ENCODE assay signal across 19 cellular contexts in the genomic region with DNA sequence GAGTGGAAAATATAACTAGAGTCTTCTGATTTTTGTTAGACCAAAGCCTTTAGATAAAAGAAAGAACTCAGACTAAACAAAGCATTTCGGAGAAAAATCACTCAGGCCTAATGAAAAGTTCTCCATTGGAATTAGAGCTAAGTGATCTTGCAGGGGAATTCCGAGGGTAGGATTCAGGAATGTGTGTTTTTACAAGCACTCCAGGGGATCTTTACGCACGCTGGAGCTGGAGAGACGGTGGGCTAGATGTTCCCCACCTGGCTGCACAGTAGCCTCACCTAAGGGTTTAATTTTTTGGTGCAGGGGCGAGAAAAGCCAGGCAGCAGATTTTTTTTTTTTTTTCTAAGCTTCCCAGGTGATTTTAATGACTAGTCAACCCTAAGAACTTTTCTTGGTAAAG.
"Had no signal": no experiment of that assay in that cellular context is flagged by ENCODE, and none has a peak within 500 bp of the region (broad histone marks: within the 10 kb centered on the region; RNA-seq: fewer than 3 reads in every experiment).

No MANE protein-coding gene starts in this region.

- FAIRE-seq: astrocyte, bronchial epithelial cell had no signal

- H3K4me1 Mint-ChIP-seq: naive B cell had no signal

- H3K27ac ChIP-seq: coronary artery, esophagus squamous epithelium, gastroesophageal sphincter, heart left ventricle, thoracic aorta, upper lobe of left lung had no signal

- H3K27me3 ChIP-seq: heart left ventricle, upper lobe of left lung had no signal

- H3K36me3 ChIP-seq: esophagus squamous epithelium, gastroesophageal sphincter, heart left ventricle, thoracic aorta, upper lobe of left lung had no signal

- H3K4me3 ChIP-seq: coronary artery, esophagus squamous epithelium, gastroesophageal sphincter, heart left ventricle, thoracic aorta, upper lobe of left lung had no signal

- H3K36me3 Mint-ChIP-seq: memory B cell, naive B cell had no signal

- H3K9me3 ChIP-seq: esophagus squamous epithelium, gastroesophageal sphincter, heart left ventricle, thoracic aorta, upper lobe of left lung had no signal

- H3K27ac Mint-ChIP-seq: activated naive CD8-positive, alpha-beta T cell treated with anti-CD3 and anti-CD28 coated beads for 36 hours; activated T-cell treated with anti-CD3 and anti-CD28 coated beads, Interleukin-2, amount 50 U/mL, for 24 hours; activated T-helper 17 cell treated with anti-CD3 and anti-CD28 coated beads, Interleukin-2, amount 50 U/mL, for 72 hours; memory B cell; naive B cell; progenitor cell of endocrine pancreas had no signal

- H3K4me3 Mint-ChIP-seq: activated naive CD8-positive, alpha-beta T cell treated with anti-CD3 and anti-CD28 coated beads for 36 hours; activated T-cell treated with anti-CD3 and anti-CD28 coated beads, Interleukin-2, amount 50 U/mL, for 24 hours; activated T-helper 17 cell treated with anti-CD3 and anti-CD28 coated beads, Interleukin-2, amount 50 U/mL, for 72 hours; memory B cell; naive B cell had no signal

- DNase-seq: activated CD8-positive, alpha-beta memory T cell treated with anti-CD3 and anti-CD28 coated beads, Interleukin-2, amount 50 U/mL, for 4 hours; activated naive CD8-positive, alpha-beta T cell treated with anti-CD3 and anti-CD28 coated beads for 36 hours; activated T-cell treated with anti-CD3 and anti-CD28 coated beads, Interleukin-2, amount 50 U/mL, for 24 hours; esophagus squamous epithelium; heart left ventricle; naive B cell; retina; stimulated activated CD4-positive, alpha-beta T cell treated with anti-CD3 and anti-CD28 coated beads, Interleukin-4, amount 100 ng/mL, for 24 hours; stimulated activated naive CD4-positive, alpha-beta T cell treated with Interleukin-2 at 50 U/mL for 16 hours; T-helper 1 cell; upper lobe of left lung had no signal

- H3K9me3 Mint-ChIP-seq: activated T-helper 17 cell treated with anti-CD3 and anti-CD28 coated beads, Interleukin-2, amount 50 U/mL, for 72 hours; memory B cell had no signal

- ATAC-seq: activated T-helper 17 cell treated with anti-CD3 and anti-CD28 coated beads, Interleukin-2, amount 50 U/mL, for 72 hours; gastroesophageal sphincter; heart left ventricle had no signal
